13 cellular contexts compared by ENCODE assay signal in the genomic region with DNA sequence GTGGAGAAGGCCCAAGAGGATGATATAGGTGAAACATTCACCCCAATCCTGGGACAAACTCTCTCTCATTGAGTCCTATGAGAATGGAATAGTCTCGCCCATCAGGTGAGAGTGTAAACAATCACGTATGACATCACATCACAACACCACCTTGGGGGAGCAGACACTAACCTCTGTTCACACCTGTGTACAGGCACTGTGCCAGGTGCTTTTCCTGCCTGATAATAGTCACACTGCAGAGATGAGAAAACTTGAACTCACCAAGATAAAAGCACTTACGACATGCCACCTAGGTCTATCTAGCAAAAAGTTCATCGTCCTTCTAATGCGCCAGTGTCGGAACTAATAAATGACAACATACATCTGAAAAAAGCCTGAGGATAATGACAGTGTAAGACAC.
DNase-seq lines count a peak whose midpoint lies in the region; ATAC-seq lines count a peak whose summit lies in the region.
"Had no signal": no experiment of that assay in that cellular context is flagged by ENCODE, and none has a peak within 500 bp of the region (broad histone marks: within the 10 kb centered on the region; RNA-seq: fewer than 3 reads in every experiment).

No MANE protein-coding gene starts in this region.

- H3K27me3 Mint-ChIP-seq in CD4-positive, alpha-beta memory T cell, result no peaks in the 10 kb centered on the region
- H3K27me3 Mint-ChIP-seq in activated T-helper 2 cell treated with anti-CD3 and anti-CD28 coated beads, Interferon-gamma antibody, Interleukin-2, Interleukin-4, amounts not matched to agents 10 μg/mL and 5 μg/mL and 100 μg/mL, durations not matched to agents 14 hours and 24 hours and 36 hours (ENCODE audit: low read depth), result no peaks in the 10 kb centered on the region
- no peaks in the 10 kb centered on the region for H3K27me3 Mint-ChIP-seq in memory B cell

- H3K27ac ChIP-seq in CD4-positive, alpha-beta memory T cell (ENCODE audit: low read depth, low read length), result peak overlapping the region; percentile 86

- POLR2A ChIA-PET in CD4-positive, alpha-beta memory T cell (lab: Charles Lee; ENCODE audit: partially characterized antibody), result interaction anchor here (1.2 to 26.2 kb wide), 4 partner anchors 18 to 71 kb away, joined by 3 to 640 read pairs (median 15); no protein-coding TSS in a partner anchor

- peaks cover 9 to 44% of the 10 kb centered on the region in 2 donors for H3K36me3 Mint-ChIP-seq in CD4-positive, alpha-beta memory T cell
- H3K36me3 Mint-ChIP-seq in activated T-helper 2 cell treated with anti-CD3 and anti-CD28 coated beads, Interferon-gamma antibody, Interleukin-2, Interleukin-4, amounts not matched to agents 10 μg/mL and 5 μg/mL and 100 μg/mL, durations not matched to agents 14 hours and 24 hours and 36 hours (ENCODE audit: low read depth), result peaks cover 75% of the 10 kb centered on the region
- H3K36me3 Mint-ChIP-seq in memory B cell, result peaks cover 13% of the 10 kb centered on the region

- H3K9me3 Mint-ChIP-seq in CD4-positive, alpha-beta memory T cell, result peaks cover 0 to 2% (median 0%) of the 10 kb centered on the region in 8 donors
- no peaks in the 10 kb centered on the region for H3K9me3 Mint-ChIP-seq in activated T-helper 2 cell treated with anti-CD3 and anti-CD28 coated beads, Interferon-gamma antibody, Interleukin-2, Interleukin-4, amounts not matched to agents 10 μg/mL and 5 μg/mL and 100 μg/mL, durations not matched to agents 14 hours and 24 hours and 36 hours
- H3K9me3 Mint-ChIP-seq in memory B cell, result no peaks in the 10 kb centered on the region

- no peaks in the 10 kb centered on the region for H3K27me3 ChIP-seq in CD4-positive, alpha-beta memory T cell (ENCODE audit: insufficient read depth, low read length)
- H3K27me3 ChIP-seq: esophagus squamous epithelium had no signal

- peak; percentile 82 to 97 (median 86) for DNase-seq in CD4-positive, alpha-beta memory T cell
- DNase-seq in NCI-H146 (lab: John Stamatoyannopoulos, UW) (peak; percentile 58), memory B cell (ENCODE audit: low spot score in 2 of 2) (no peak), NCI-H526 (lab: John Stamatoyannopoulos, UW) (no peak), NCI-H446 treated with DMSO at 0.1 percent for 48 hours (lab: John Stamatoyannopoulos, UW) (no peak), NCI-H1436 (lab: John Stamatoyannopoulos, UW) (no peak)
- DNase-seq in activated T-helper 2 cell treated with anti-CD3 and anti-CD28 coated beads, Interferon-gamma antibody, Interleukin-2, Interleukin-4, amounts not matched to agents 10 μg/mL and 5 μg/mL and 100 μg/mL, durations not matched to agents 14 hours and 24 hours and 36 hours (ENCODE audit: low spot score), result no peak
- DNase-seq: DND-41, esophagus squamous epithelium, Kasumi-1, trophoblast cell had no signal

- peak overlapping the region; percentile 53 to 90 (median 86) for H3K4me3 Mint-ChIP-seq in CD4-positive, alpha-beta memory T cell
- peak overlapping the region; percentile 31 for H3K4me3 Mint-ChIP-seq in activated T-helper 2 cell treated with anti-CD3 and anti-CD28 coated beads, Interferon-gamma antibody, Interleukin-2, Interleukin-4, amounts not matched to agents 10 μg/mL and 5 μg/mL and 100 μg/mL, durations not matched to agents 14 hours and 24 hours and 36 hours (ENCODE audit: low read depth)
- H3K4me3 Mint-ChIP-seq in memory B cell, result peak overlapping the region; percentile 33

- peak overlapping the region; percentile 96 to 100 (median 98) for H3K27ac Mint-ChIP-seq in CD4-positive, alpha-beta memory T cell
- H3K27ac Mint-ChIP-seq in activated T-helper 2 cell treated with anti-CD3 and anti-CD28 coated beads, Interferon-gamma antibody, Interleukin-2, Interleukin-4, amounts not matched to agents 10 μg/mL and 5 μg/mL and 100 μg/mL, durations not matched to agents 14 hours and 24 hours and 36 hours, result peak overlapping the region; percentile 90
- H3K27ac Mint-ChIP-seq in memory B cell, result peak overlapping the region; percentile 88

- intact Hi-C loops in CD4-positive, alpha-beta memory T cell (cut with micrococcal nuclease), result loop anchor here (1.0 to 10.0 kb wide), 3 partner anchors 23 to 368 kb away; a partner anchor contains a TSS
- intact Hi-C loops in activated T-helper 2 cell treated with anti-CD3 and anti-CD28 coated beads, Interferon-gamma antibody, Interleukin-2, Interleukin-4, amounts not matched to agents 10 μg/mL and 5 μg/mL and 100 μg/mL, durations not matched to agents 14 hours and 24 hours and 36 hours (cut with micrococcal nuclease), result loop anchor here (1.0 to 5.0 kb wide), 4 partner anchors 16 to 250 kb away; a partner anchor contains a TSS

- H3K4me1 ChIP-seq in CD4-positive, alpha-beta memory T cell (ENCODE audit: insufficient read depth, low read length), result peaks cover 99% of the 10 kb centered on the region

- H3K9me3 ChIP-seq in CD4-positive, alpha-beta memory T cell (ENCODE audit: control insufficient read depth in 1 of 2, low read length in 2 of 2), result no peaks in the 10 kb centered on the region
- H3K9me3 ChIP-seq: esophagus squamous epithelium had no signal

- H3K36me3 ChIP-seq in CD4-positive, alpha-beta memory T cell (ENCODE audit: insufficient read depth, low read length), result no peaks in the 10 kb centered on the region
- H3K36me3 ChIP-seq: esophagus squamous epithelium had no signal

- peak overlapping the region in 1 of 2 donors; percentile 37 for H3K4me3 ChIP-seq in CD4-positive, alpha-beta memory T cell (ENCODE audit: low read length in 2 of 2)
- H3K4me3 ChIP-seq: esophagus squamous epithelium, lung had no signal

- CTCF ChIA-PET in CD4-positive, alpha-beta memory T cell (lab: Charles Lee; ENCODE audit: partially characterized antibody), result interaction anchor here (1.0 to 2.8 kb wide), 3 partner anchors 10 to 236 kb away, joined by 3 to 15 read pairs (median 9); no protein-coding TSS in a partner anchor

- peaks cover 82 to 100% (median 89%) of the 10 kb centered on the region in 4 donors for H3K4me1 Mint-ChIP-seq in CD4-positive, alpha-beta memory T cell
- H3K4me1 Mint-ChIP-seq in activated T-helper 2 cell treated with anti-CD3 and anti-CD28 coated beads, Interferon-gamma antibody, Interleukin-2, Interleukin-4, amounts not matched to agents 10 μg/mL and 5 μg/mL and 100 μg/mL, durations not matched to agents 14 hours and 24 hours and 36 hours (ENCODE audit: low read depth), result peaks cover 87% of the 10 kb centered on the region
- peaks cover 68% of the 10 kb centered on the region for H3K4me1 Mint-ChIP-seq in memory B cell

- ATAC-seq in memory B cell (ENCODE audit: low read depth) (no peak), HG02870 (IDR thresholded peaks at IDR 0.05; ENCODE audit: unreplicated experiment) (no peak)

Comparison
In these comparisons a context has a peak if more than half of its experiments do, and no peak if none do; other contexts are left out.
1. DNase-seq: peak in CD4-positive, alpha-beta memory T cell (5 of 5) and NCI-H146 (single experiment); none in activated T-helper 2 cell treated with anti-CD3 and anti-CD28 coated beads, Interferon-gamma antibody, Interleukin-2, Interleukin-4, amounts not matched to agents 10 μg/mL and 5 μg/mL and 100 μg/mL, durations not matched to agents 14 hours and 24 hours and 36 hours (single experiment), memory B cell (0 of 2), NCI-H526 (0 of 2), NCI-H446 treated with DMSO at 0.1 percent for 48 hours (single experiment) and NCI-H1436 (single experiment).
2. H3K4me3 Mint-ChIP-seq: peak in every context shown above with its lines; median percentile 86 in CD4-positive, alpha-beta memory T cell; 33 in memory B cell; 31 in activated T-helper 2 cell treated with anti-CD3 and anti-CD28 coated beads, Interferon-gamma antibody, Interleukin-2, Interleukin-4, amounts not matched to agents 10 μg/mL and 5 μg/mL and 100 μg/mL, durations not matched to agents 14 hours and 24 hours and 36 hours.
3. Peak in every context shown above with its lines, with median percentiles within 50 percentile points of each other: H3K27ac Mint-ChIP-seq.